ENCODE assay signal across 12 cellular contexts in genomic region chr9:76887951-76888350, GRCh38.
A peak's percentile ranks its signal among the peaks of the same experiment; 100 is the strongest.
DNase-seq lines count a peak whose midpoint lies in the region; ATAC-seq and TF ChIP-seq lines count a peak whose summit lies in the region.
"Had no signal": no experiment of that assay in that cellular context is flagged by ENCODE, and none has a peak within 500 bp of the region (broad histone marks: within the 10 kb centered on the region; RNA-seq: fewer than 3 reads in every experiment).

No MANE protein-coding gene starts in this region.

- peak overlapping the region; percentile 80 for H3K27ac ChIP-seq in HUES6 (ENCODE audit: low read depth, low read length)
- H3K27ac ChIP-seq in substantia nigra (ENCODE audit: low read depth, low read length, poor library complexity, severe bottlenecking), result peak overlapping the region; percentile 67

- H3K9ac ChIP-seq in HUES6 (ENCODE audit: low read length), result peak overlapping the region; percentile 61

- DNase-seq in astrocyte of the hippocampus (ENCODE audit: low read depth, low spot score) (peak; percentile 39), kidney glomerular epithelial cell (lab: John Stamatoyannopoulos, UW) (peak; percentile 40), substantia nigra (lab: John Stamatoyannopoulos, UW) (no peak), NCI-H526 treated with DMSO at 0.1 percent for 48 hours (lab: John Stamatoyannopoulos, UW) (no peak), GM20000 (ENCODE audit: low spot score) (no peak)
- DNase-seq: NCI-H1436 treated with DMSO at 0.1 percent for 48 hours; stimulated activated naive CD8-positive, alpha-beta T cell treated with anti-CD3 and anti-CD28 coated beads, Interleukin-15, amount 100 ng/mL, for 72 hours had no signal

- H3K4me3 ChIP-seq in HUES6 (ENCODE audit: low read depth, low read length), result no peak overlapping the region
- H3K4me3 ChIP-seq: prostate gland had no signal

- H3K27me3 ChIP-seq in HUES6 (ENCODE audit: control insufficient read depth, insufficient read depth, low read length), result no peaks in the 10 kb centered on the region

- H3K4me1 ChIP-seq in HUES6 (ENCODE audit: control insufficient read depth, insufficient read depth, low read length), result peaks cover 28% of the 10 kb centered on the region
- H3K4me1 ChIP-seq: prostate gland had no signal

- ATAC-seq in HG03439 (IDR thresholded peaks at IDR 0.05; ENCODE audit: unreplicated experiment) (no peak), GM21423 (IDR thresholded peaks at IDR 0.05; ENCODE audit: unreplicated experiment) (no peak)
- ATAC-seq: Right ventricle myocardium inferior; stimulated activated naive CD8-positive, alpha-beta T cell treated with anti-CD3 and anti-CD28 coated beads, Interleukin-15, amount 100 ng/mL, for 72 hours had no signal

- H3K9me3 ChIP-seq in HUES6 (ENCODE audit: control insufficient read depth, insufficient read depth, low read depth, low read length), result no peaks in the 10 kb centered on the region
- H3K9me3 ChIP-seq: prostate gland had no signal

- TF ChIP-seq CTCF in GM20000 (IDR thresholded peaks at IDR 0.05; ENCODE audit: extremely low read depth, missing control alignments), result no peak

- H3K36me3 ChIP-seq in HUES6 (ENCODE audit: control insufficient read depth, insufficient read depth, low read length), result no peaks in the 10 kb centered on the region
- H3K36me3 ChIP-seq: prostate gland had no signal

Comparison
In these comparisons a context has a peak if more than half of its experiments do, and no peak if none do; other contexts are left out.
1. DNase-seq: peak in astrocyte of the hippocampus (single experiment) and kidney glomerular epithelial cell (single experiment); none in substantia nigra (0 of 49), NCI-H526 treated with DMSO at 0.1 percent for 48 hours (single experiment) and GM20000 (single experiment).